In the genomic region with DNA sequence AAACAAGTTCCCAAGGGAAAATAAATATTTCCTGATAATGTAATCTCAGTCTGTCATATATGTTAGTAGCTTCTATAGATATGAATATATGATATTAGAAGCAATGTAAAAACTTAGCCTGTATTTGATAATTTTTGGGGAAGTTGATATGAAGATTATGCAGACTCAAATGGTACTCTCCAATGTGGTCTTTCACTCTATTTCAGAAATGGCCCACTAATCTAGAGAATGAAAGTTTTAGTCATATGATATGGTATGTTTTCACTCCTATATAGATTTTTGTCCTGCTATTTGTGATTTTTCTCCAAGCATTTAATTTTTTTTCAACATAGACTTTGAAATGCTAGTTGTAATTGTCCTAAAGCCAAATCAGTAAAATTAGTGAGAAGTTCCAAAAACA, we compare ENCODE assay signal across 23 cellular contexts.
DNase-seq lines count a peak whose midpoint lies in the region; ATAC-seq, FAIRE-seq and TF ChIP-seq lines count a peak whose summit lies in the region.
"Had no signal": no experiment of that assay in that cellular context is flagged by ENCODE, and none has a peak within 500 bp of the region (broad histone marks: within the 10 kb centered on the region; RNA-seq: fewer than 3 reads in every experiment).

No MANE protein-coding gene starts in this region.

- TF ChIP-seq POLR2A in GM12878 (IDR thresholded peaks at IDR 0.05; ENCODE audit: low read depth, low read length), result no peak

- H3K79me2 ChIP-seq in GM12878 (ENCODE audit: control insufficient read depth, insufficient read depth, low read length), result no peaks in the 10 kb centered on the region

- no peak overlapping the region for H2AFZ ChIP-seq in GM12878 (ENCODE audit: control insufficient read depth, low read depth, low read length)
- H2AFZ ChIP-seq: GM23248 had no signal

- SMC1A ChIA-PET in GM12878 (lab: Charles Lee; ENCODE audit: uncharacterized antibody, unreplicated experiment), result interaction anchor here (0.7 to 3.9 kb wide), 9 partner anchors 9 to 110 kb away, joined by 3 to 15 read pairs (median 4); no protein-coding TSS in a partner anchor

- H3K36me3 ChIP-seq in GM12878 (ENCODE audit: control insufficient read depth in 2 of 2, insufficient read depth in 2 of 2, low read length in 1 of 2), result no peaks in the 10 kb centered on the region
- H3K36me3 ChIP-seq: BLaER1 had no signal

- no peaks in the 10 kb centered on the region for H3K4me1 ChIP-seq in GM12878 (ENCODE audit: control insufficient read depth, insufficient read depth, low read length)
- H3K4me1 ChIP-seq: BLaER1, Caco-2 had no signal

- no peak overlapping the region for H3K9ac ChIP-seq in GM12878 (ENCODE audit: control insufficient read depth, insufficient read depth, low read length)
- H3K9ac ChIP-seq: BLaER1, GM23248 had no signal

- CTCF ChIA-PET in GM12878 (lab: Yijun Ruan, JAX), result interaction anchor here (1.3 to 1.7 kb wide), 4 partner anchors 9 to 40 kb away, joined by 3 to 6 read pairs (median 4); no protein-coding TSS in a partner anchor

- no peak for TF ChIP-seq CTCF in D721Med (IDR thresholded peaks at IDR 0.05; ENCODE audit: insufficient read depth, missing control alignments)
- no peak for TF ChIP-seq CTCF in GM12878 (IDR thresholded peaks at IDR 0.05 in 2 of 3, conservative IDR thresholded peaks at IDR 0.05 in 1 of 3; ENCODE audit: control insufficient read depth in 2 of 3, extremely low read depth in 1 of 3, insufficient read depth in 1 of 3, low read depth in 3 of 3, low read length in 3 of 3)

- H3K4me2 ChIP-seq in GM12878 (ENCODE audit: control insufficient read depth, insufficient read depth), result no peak overlapping the region
- H3K4me2 ChIP-seq: BLaER1 had no signal

- no TSS peak for BruUV-seq in GM12878 (replicated peaks; lab: Mats Ljungman, UMichigan)

- TF ChIP-seq EP300 in GM12878 (IDR thresholded peaks at IDR 0.05; ENCODE audit: borderline replicate concordance in 1 of 2, control insufficient read depth in 1 of 2, low read depth in 2 of 2, low read length in 2 of 2), result no peak

- no peaks in the 10 kb centered on the region for H3K27me3 ChIP-seq in GM12878 (replicated peaks in 1 of 2; ENCODE audit: control insufficient read depth in 2 of 2, insufficient read depth in 2 of 2, low read length in 1 of 2)
- H3K27me3 ChIP-seq: BLaER1 had no signal

- DNase-seq in D721Med (ENCODE audit: insufficient read length, low spot score), result no peak
- DNase-seq in GM12878 (ENCODE audit: low read depth, low spot score), result no peak
- DNase-seq in islet precursor cell, result no peak
- no peak for DNase-seq in sciatic nerve (ENCODE audit: low spot score)
- no peak for DNase-seq in NCI-H446 (lab: John Stamatoyannopoulos, UW)
- DNase-seq: Caco-2; CD4-positive, CD25-positive, alpha-beta regulatory T cell; CD8-positive, alpha-beta T cell; DMS 273 treated with DMSO at 0.1 percent for 48 hours; DMS79; EL; GDM1; GM23248; H7; HCEC 1CT had no signal

- intact Hi-C loops in GM12878 (cut with micrococcal nuclease; ENCODE audit: unreplicated experiment) (no loop called here), sciatic nerve (cut with DNase I) (no loop called here)

- ATAC-seq in HG02610 (IDR thresholded peaks at IDR 0.05; ENCODE audit: unreplicated experiment) (peak; percentile 76), GM12878 (peak; percentile 64), sciatic nerve (no peak)
- ATAC-seq: CD8-positive, alpha-beta T cell had no signal

- no peaks in the 10 kb centered on the region for H4K20me1 ChIP-seq in GM12878 (ENCODE audit: control insufficient read depth, insufficient read depth)
- H4K20me1 ChIP-seq: BLaER1 had no signal

- RAD21 ChIA-PET in GM12878 (lab: Charles Lee; ENCODE audit: unreplicated experiment), result interaction anchor here (0.8 to 1.3 kb wide), 4 partner anchors 11 to 113 kb away, joined by 3 to 4 read pairs (median 4); no protein-coding TSS in a partner anchor

- no peaks in the 10 kb centered on the region for H3K9me3 ChIP-seq in GM12878 (replicated peaks; ENCODE audit: control insufficient read depth, insufficient read depth, low read length)
- H3K9me3 ChIP-seq: BLaER1, Caco-2 had no signal

- H3K27ac ChIP-seq in GM12878 (ENCODE audit: control insufficient read depth, insufficient read depth), result no peak overlapping the region
- H3K27ac ChIP-seq: 22Rv1, BLaER1, C4-2B, GM23248 had no signal

- POLR2A ChIA-PET in GM12878 (lab: Charles Lee), result no interaction called here

- no peak for TF ChIP-seq RAD21 in GM12878 (IDR thresholded peaks at IDR 0.05; ENCODE audit: insufficient read depth, low read depth, low read length)

- H3K4me3 ChIP-seq in GM12878, result no peak overlapping the region
- H3K4me3 ChIP-seq: BLaER1, GM23248 had no signal

- FAIRE-seq in D721Med (lab: Jason Lieb, UNC) (peak; percentile 98), GM12878 (lab: Jason Lieb, UNC) (no peak)
- FAIRE-seq: A204.1, GM12891, GM19239, H1 had no signal

- in situ Hi-C loops in GM12878 (cut with MboI), result no loop called here

TF ChIP-seq in GM12878, 131 proteins besides CTCF, POLR2A, EP300 and RAD21:
- TF ChIP-seq JUNB (IDR thresholded peaks at IDR 0.05) (peak; percentile 53), HDGF (IDR thresholded peaks at IDR 0.05) (no peak), IKZF2 (IDR thresholded peaks at IDR 0.05) (no peak), NFYA (IDR thresholded peaks at IDR 0.05; ENCODE audit: borderline replicate concordance, low read depth, low read length) (no peak), NBN (IDR thresholded peaks at IDR 0.05) (no peak)
- TF ChIP-seq, protein P1, sequence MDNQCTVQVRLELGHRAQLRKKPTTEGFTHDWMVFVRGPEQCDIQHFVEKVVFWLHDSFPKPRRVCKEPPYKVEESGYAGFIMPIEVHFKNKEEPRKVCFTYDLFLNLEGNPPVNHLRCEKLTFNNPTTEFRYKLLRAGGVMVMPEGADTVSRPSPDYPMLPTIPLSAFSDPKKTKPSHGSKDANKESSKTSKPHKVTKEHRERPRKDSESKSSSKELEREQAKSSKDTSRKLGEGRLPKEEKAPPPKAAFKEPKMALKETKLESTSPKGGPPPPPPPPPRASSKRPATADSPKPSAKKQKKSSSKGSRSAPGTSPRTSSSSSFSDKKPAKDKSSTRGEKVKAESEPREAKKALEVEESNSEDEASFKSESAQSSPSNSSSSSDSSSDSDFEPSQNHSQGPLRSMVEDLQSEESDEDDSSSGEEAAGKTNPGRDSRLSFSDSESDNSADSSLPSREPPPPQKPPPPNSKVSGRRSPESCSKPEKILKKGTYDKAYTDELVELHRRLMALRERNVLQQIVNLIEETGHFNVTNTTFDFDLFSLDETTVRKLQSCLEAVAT (IDR thresholded peaks at IDR 0.05), result no peak
- TF ChIP-seq, protein P2, sequence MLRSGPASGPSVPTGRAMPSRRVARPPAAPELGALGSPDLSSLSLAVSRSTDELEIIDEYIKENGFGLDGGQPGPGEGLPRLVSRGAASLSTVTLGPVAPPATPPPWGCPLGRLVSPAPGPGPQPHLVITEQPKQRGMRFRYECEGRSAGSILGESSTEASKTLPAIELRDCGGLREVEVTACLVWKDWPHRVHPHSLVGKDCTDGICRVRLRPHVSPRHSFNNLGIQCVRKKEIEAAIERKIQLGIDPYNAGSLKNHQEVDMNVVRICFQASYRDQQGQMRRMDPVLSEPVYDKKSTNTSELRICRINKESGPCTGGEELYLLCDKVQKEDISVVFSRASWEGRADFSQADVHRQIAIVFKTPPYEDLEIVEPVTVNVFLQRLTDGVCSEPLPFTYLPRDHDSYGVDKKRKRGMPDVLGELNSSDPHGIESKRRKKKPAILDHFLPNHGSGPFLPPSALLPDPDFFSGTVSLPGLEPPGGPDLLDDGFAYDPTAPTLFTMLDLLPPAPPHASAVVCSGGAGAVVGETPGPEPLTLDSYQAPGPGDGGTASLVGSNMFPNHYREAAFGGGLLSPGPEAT (IDR thresholded peaks at IDR 0.05; ENCODE audit: low read depth), result peak; percentile 20; the same call in 1 of the 2 replicates
